Comparison of ENCODE assay signal across 15 cellular contexts in genomic region chr3:156563900-156564682, GRCh38.
"Had no signal": no experiment of that assay in that cellular context is flagged by ENCODE, and none has a peak within 500 bp of the region (broad histone marks: within the 10 kb centered on the region; RNA-seq: fewer than 3 reads in every experiment).

No MANE protein-coding gene starts in this region.

- DNase-seq: activated CD4-positive, alpha-beta T cell treated with anti-CD3 and anti-CD28 coated beads, Interleukin-2, amount 50 U/mL, for 4 hours; activated effector memory CD4-positive, alpha-beta T cell treated with Interleukin-2 at 50 U/mL for 16 hours; activated T-cell treated with anti-CD3 and anti-CD28 coated beads, Interleukin-2, amount 50 U/mL, for 1 hour; brain microvascular endothelial cell; endodermal cell; left lung; mesenchymal stem cell; stimulated activated CD4-positive, alpha-beta T cell treated with anti-CD3 and anti-CD28 coated beads, Interleukin-4, amount 100 ng/mL, for 1 hour; stimulated activated CD8-positive, alpha-beta memory T cell treated with anti-CD3 and anti-CD28 coated beads, Interleukin-4, amount 100 ng/mL, for 48 hours; stimulated activated naive CD8-positive, alpha-beta T cell treated with anti-CD3 and anti-CD28 coated beads, Interleukin-15, Interleukin-2, amounts not matched to agents 100 U/mL and 50 U/mL, for 24 hours; testis had no signal

- ATAC-seq: activated CD4-positive, CD25-positive, alpha-beta regulatory T cell treated with anti-CD3 and anti-CD28 coated beads, Interleukin-2, amount 50 U/mL, for 24 hours; esophagus mucosa; left lung; sciatic nerve; stimulated activated naive CD8-positive, alpha-beta T cell treated with anti-CD3 and anti-CD28 coated beads, Interleukin-15, Interleukin-2, amounts not matched to agents 100 U/mL and 50 U/mL, for 24 hours had no signal

- H3K4me1 ChIP-seq: left lung, testis had no signal

- H3K27ac ChIP-seq: brain microvascular endothelial cell, left lung, testis had no signal

- H3K4me3 ChIP-seq: left lung, testis had no signal

- H3K36me3 ChIP-seq: brain microvascular endothelial cell, left lung had no signal

- H3K9me3 ChIP-seq: left lung, testis had no signal

- H3K27me3 ChIP-seq: brain microvascular endothelial cell, left lung, testis had no signal

- FAIRE-seq: islet of Langerhans had no signal
